ENCODE assay signal across 14 cellular contexts in genomic region chr11:2136209-2136951, GRCh38. TPM values are rescaled to one million over a fixed set of nuclear protein-coding genes. Genes with fewer than 3 reads are reported as not detected.
DNase-seq lines count a peak whose midpoint lies in the region; ATAC-seq, FAIRE-seq and TF ChIP-seq lines count a peak whose summit lies in the region.
"Had no signal": no experiment of that assay in that cellular context is flagged by ENCODE, and none has a peak within 500 bp of the region (broad histone marks: within the 10 kb centered on the region; RNA-seq: fewer than 3 reads in every experiment).

No MANE protein-coding gene starts in this region.

- no peak overlapping the region for H3K27ac ChIP-seq in GM23338 (ENCODE audit: low read depth)
- no peak overlapping the region for H3K27ac ChIP-seq in kidney (ENCODE audit: low read depth in 2 of 2, low read length in 2 of 2)
- H3K27ac ChIP-seq in PC-9 = no peak overlapping the region

- no peaks in the 10 kb centered on the region for H3F3A ChIP-seq in GM23338 (replicated peaks; ENCODE audit: low read depth)
- H3F3A ChIP-seq in PC-9 (ENCODE audit: insufficient read depth, low read depth) = peaks cover 4% of the 10 kb centered on the region; the same call in 1 of the 2 replicates

- no peaks in the 10 kb centered on the region for H3K36me3 Mint-ChIP-seq in GM23338 (ENCODE audit: low read depth)
- no peaks in the 10 kb centered on the region for H3K36me3 Mint-ChIP-seq in activated CD8-positive, alpha-beta T cell treated with anti-CD3 and anti-CD28 coated beads for 36 hours (ENCODE audit: low read depth)
- H3K36me3 Mint-ChIP-seq: CD4-positive, CD25-positive, alpha-beta regulatory T cell had no signal

- intact Hi-C loops in kidney (cut with DNase I) (no loop called here), PC-9 (cut with micrococcal nuclease; ENCODE audit: unreplicated experiment) (no loop called here)
- intact Hi-C loops in activated CD8-positive, alpha-beta T cell treated with anti-CD3 and anti-CD28 coated beads for 36 hours (cut with micrococcal nuclease) = no loop called here

- H4K20me1 ChIP-seq in GM23338 (replicated peaks; ENCODE audit: insufficient read depth) (peaks cover 3% of the 10 kb centered on the region; the same call in 1 of the 2 replicates), PC-9 (ENCODE audit: insufficient read depth) (no peaks in the 10 kb centered on the region)

- H3K4me1 Mint-ChIP-seq in GM23338 = peaks cover 9% of the 10 kb centered on the region; the same call in 2 of the 3 replicates
- H3K4me1 Mint-ChIP-seq in activated CD8-positive, alpha-beta T cell treated with anti-CD3 and anti-CD28 coated beads for 36 hours (ENCODE audit: low read depth) = peaks cover 13% of the 10 kb centered on the region

- POLR2A ChIA-PET in PC-9 (lab: Charles Lee; ENCODE audit: unreplicated experiment) = no interaction called here
- POLR2A ChIA-PET in activated CD8-positive, alpha-beta T cell treated with anti-CD3 and anti-CD28 coated beads for 36 hours (lab: Charles Lee) = interaction anchor here (1.0 kb wide), 1 partner anchor 11 kb away, joined by 3 read pairs; no protein-coding TSS in a partner anchor

- H3K36me3 ChIP-seq in GM23338 (ENCODE audit: insufficient read depth) (no peaks in the 10 kb centered on the region), kidney (ENCODE audit: control insufficient read depth in 1 of 2, insufficient read depth in 2 of 2, low read length in 2 of 2) (no peaks in the 10 kb centered on the region), PC-9 (ENCODE audit: low read depth) (no peaks in the 10 kb centered on the region)

- no peak overlapping the region for H2AFZ ChIP-seq in GM23338
- no peak overlapping the region for H2AFZ ChIP-seq in PC-9

- H3K27me3 ChIP-seq in GM23338 (ENCODE audit: insufficient read depth) = peaks cover 58% of the 10 kb centered on the region
- peaks cover 18% of the 10 kb centered on the region for H3K27me3 ChIP-seq in PC-9 (ENCODE audit: insufficient read depth, low read depth)

- H3K9me3 Mint-ChIP-seq in GM23338 = 0 out of 3 replicates have a peak, but pooled peaks cover 3% of the 10 kb centered on the region
- H3K9me3 Mint-ChIP-seq in activated CD8-positive, alpha-beta T cell treated with anti-CD3 and anti-CD28 coated beads for 36 hours = no peaks in the 10 kb centered on the region

- H3K27ac Mint-ChIP-seq in GM23338 = no peak overlapping the region
- no peak overlapping the region for H3K27ac Mint-ChIP-seq in activated CD8-positive, alpha-beta T cell treated with anti-CD3 and anti-CD28 coated beads for 36 hours
- H3K27ac Mint-ChIP-seq: CD4-positive, CD25-positive, alpha-beta regulatory T cell had no signal

- FAIRE-seq in kidney (lab: Jason Lieb, UNC) = no peak

- H3K4me1 ChIP-seq in GM23338 (ENCODE audit: insufficient read depth) (peaks cover 7% of the 10 kb centered on the region; the same call in 1 of the 2 replicates), kidney (ENCODE audit: control insufficient read depth in 1 of 2, insufficient read depth in 1 of 2, low read depth in 1 of 2, low read length in 2 of 2) (peaks cover 0 to 3% of the 10 kb centered on the region in 2 donors), PC-9 (replicated peaks; ENCODE audit: insufficient read depth) (no peaks in the 10 kb centered on the region)

- peak; percentile 13; the same call in 2 of the 3 replicates for ATAC-seq in GM23338
- no peak for ATAC-seq in activated CD8-positive, alpha-beta T cell treated with anti-CD3 and anti-CD28 coated beads for 36 hours
- ATAC-seq in GM19351 (IDR thresholded peaks at IDR 0.05; ENCODE audit: unreplicated experiment) = no peak

- H3K9me3 ChIP-seq in kidney (ENCODE audit: control insufficient read depth in 1 of 2, low read length in 2 of 2) (no peaks in the 10 kb centered on the region), PC-9 (ENCODE audit: insufficient read depth, low read depth) (no peaks in the 10 kb centered on the region)

- H3K27me3 Mint-ChIP-seq in GM23338 (ENCODE audit: insufficient read depth, low read depth, poor library complexity) = peaks cover 69% of the 10 kb centered on the region
- H3K27me3 Mint-ChIP-seq in activated CD8-positive, alpha-beta T cell treated with anti-CD3 and anti-CD28 coated beads for 36 hours = peaks cover 59% of the 10 kb centered on the region

- peak; percentile 64 for DNase-seq in GM23338 (ENCODE audit: low spot score)
- no peak for DNase-seq in astrocyte of the cerebellum (ENCODE audit: low read depth)
- DNase-seq in kidney = peak; percentile 69
- peak; percentile 43 for DNase-seq in retina
- no peak for DNase-seq in PC-9
- no peak for DNase-seq in activated CD4-positive, CD25-positive, alpha-beta regulatory T cell treated with anti-CD3 and anti-CD28 coated beads, Interleukin-2, amount 50 U/mL, for 72 hours
- DNase-seq in activated CD8-positive, alpha-beta T cell treated with anti-CD3 and anti-CD28 coated beads for 36 hours = no peak
- DNase-seq: activated CD4-positive, alpha-beta T cell treated with anti-CD3 and anti-CD28 coated beads for 4 hours; CD4-positive, CD25-positive, alpha-beta regulatory T cell; MV-4-11 had no signal

- no TSS peak for BruUV-seq in PC-9 (replicated peaks; lab: Mats Ljungman, UMichigan)

- H3K79me2 ChIP-seq in GM23338 (replicated peaks; ENCODE audit: insufficient read depth) (no peaks in the 10 kb centered on the region), PC-9 (ENCODE audit: low read depth) (no peaks in the 10 kb centered on the region)

- H3K9me2 ChIP-seq in GM23338 (ENCODE audit: insufficient read depth) (no peaks in the 10 kb centered on the region), PC-9 (ENCODE audit: insufficient read depth) (no peaks in the 10 kb centered on the region)

- no peak overlapping the region for H3K9ac ChIP-seq in kidney (ENCODE audit: low read length in 2 of 2)

- in situ Hi-C loops in astrocyte of the cerebellum (cut with HindIII; ENCODE audit: low sequenced_read_pairs) = no loop called here

- H3K4me3 ChIP-seq in GM23338 (peak overlapping the region; percentile 59), astrocyte of the cerebellum (ENCODE audit: low read depth, low read length) (peak overlapping the region; percentile 44), kidney (ENCODE audit: low read length in 2 of 2) (no peak overlapping the region), PC-9 (no peak overlapping the region)

- TF ChIP-seq CTCF in GM23338 (conservative IDR thresholded peaks at IDR 0.05; ENCODE audit: low read depth in 2 of 2) = no peak
- no peak for TF ChIP-seq CTCF in astrocyte of the cerebellum (IDR thresholded peaks at IDR 0.05; ENCODE audit: low read depth, low read length, missing control alignments)
- no peak for TF ChIP-seq CTCF in kidney (IDR thresholded peaks at IDR 0.05; ENCODE audit: borderline replicate concordance, extremely low read depth, insufficient read depth)
- no peak for TF ChIP-seq CTCF in PC-9 (conservative IDR thresholded peaks at IDR 0.05)
- no peak for TF ChIP-seq CTCF in activated CD8-positive, alpha-beta T cell treated with anti-CD3 and anti-CD28 coated beads for 36 hours (IDR thresholded peaks at IDR 0.05)

- CTCF ChIA-PET in PC-9 (lab: Charles Lee) = no interaction called here
- CTCF ChIA-PET in activated CD8-positive, alpha-beta T cell treated with anti-CD3 and anti-CD28 coated beads for 36 hours (lab: Charles Lee) = interaction anchor here (9.2 kb wide), 1 partner anchor 15 kb away, joined by 87 read pairs; no protein-coding TSS in a partner anchor

- H3K4me2 ChIP-seq in GM23338 (peak overlapping the region; percentile 96), PC-9 (no peak overlapping the region)

- H3K4me3 Mint-ChIP-seq in GM23338 = peak overlapping the region; percentile 52
- no peak overlapping the region for H3K4me3 Mint-ChIP-seq in activated CD8-positive, alpha-beta T cell treated with anti-CD3 and anti-CD28 coated beads for 36 hours

RNA-seq across cellular contexts. Expression of gene IGF2, which starts 2.8 kb away (rescaled TPM):
- total RNA-seq in GM23338 (2014; rRNA removed; shearing (Covaris generic)) = 0.70 and 1.4 TPM in 2 replicates
- polyA plus RNA-seq in GM23338 (2016; fragmentation: Nextera tagmentation; extraction: Ambion mirVana) = 4.0 and 4.4 TPM in 2 replicates
- total RNA-seq in kidney = 30.5 TPM
- 10.2 TPM for polyA plus RNA-seq in kidney (ENCODE audit: insufficient read depth, low read depth, low replicate concordance)
- total RNA-seq in PC-9 (2021) = 0.15 and 0.24 TPM in 2 replicates
- 1 to 10 TPM; 8.1 to 8.2 TPM for total RNA-seq in activated CD8-positive, alpha-beta T cell treated with anti-CD3 and anti-CD28 coated beads for 36 hours
- polyA plus RNA-seq: CD4-positive, CD25-positive, alpha-beta regulatory T cell had no signal

RNA-seq across cellular contexts. Expression of gene INS, which starts 24.6 kb away (rescaled TPM):
- total RNA-seq in GM23338 (2014; rRNA removed; shearing (Covaris generic)) = not detected in 2 replicates
- polyA plus RNA-seq in GM23338 (2016; fragmentation: Nextera tagmentation; extraction: Ambion mirVana) (not detected in 2 replicates), kidney (ENCODE audit: insufficient read depth, low read depth, low replicate concordance) (not detected)
- total RNA-seq in kidney (not detected), PC-9 (2021) (not detected in 2 replicates)
- not detected for total RNA-seq in activated CD8-positive, alpha-beta T cell treated with anti-CD3 and anti-CD28 coated beads for 36 hours
- total RNA-seq: CD4-positive, CD25-positive, alpha-beta regulatory T cell; epithelial cell of proximal tubule; HT1080; subcutaneous adipose tissue had no signal
- polyA plus RNA-seq: CD4-positive, CD25-positive, alpha-beta regulatory T cell had no signal

RNA-seq across cellular contexts. Expression of gene TH, which starts 35.2 kb away (rescaled TPM):
- not detected in 2 replicates for total RNA-seq in GM23338 (2014; rRNA removed; shearing (Covaris generic))
- polyA plus RNA-seq in GM23338 (2016; fragmentation: Nextera tagmentation; extraction: Ambion mirVana) (0.34 TPM in 1 of 2 replicates, not detected in the other), kidney (ENCODE audit: insufficient read depth, low read depth, low replicate concordance) (not detected)
- total RNA-seq in kidney (not detected), PC-9 (2021) (2.2 and 2.5 TPM in 2 replicates)
- not detected for total RNA-seq in activated CD8-positive, alpha-beta T cell treated with anti-CD3 and anti-CD28 coated beads for 36 hours
- total RNA-seq: CD4-positive, CD25-positive, alpha-beta regulatory T cell; HT1080; subcutaneous adipose tissue had no signal
- polyA plus RNA-seq: CD4-positive, CD25-positive, alpha-beta regulatory T cell had no signal

Comparison
In these comparisons a context has a peak if more than half of its experiments do, and no peak if none do; other contexts are left out.
1. DNase-seq: peak in GM23338 (single experiment), kidney (single experiment) and retina (single experiment); none in astrocyte of the cerebellum (single experiment), PC-9 (0 of 2), activated CD4-positive, CD25-positive, alpha-beta regulatory T cell treated with anti-CD3 and anti-CD28 coated beads, Interleukin-2, amount 50 U/mL, for 72 hours (single experiment) and activated CD8-positive, alpha-beta T cell treated with anti-CD3 and anti-CD28 coated beads for 36 hours (single experiment).
2. H3K4me3 ChIP-seq: peak in GM23338 (single experiment) and astrocyte of the cerebellum (single experiment); none in kidney (0 of 2) and PC-9 (single experiment).